In genomic region chr11:1573077-1573846, GRCh38 we compare ENCODE assay signal across 8 cellular contexts. TPM values are rescaled to one million over a fixed set of nuclear protein-coding genes. Genes with fewer than 3 reads are reported as not detected.
DNase-seq lines count a peak whose midpoint lies in the region; ATAC-seq, FAIRE-seq and TF ChIP-seq lines count a peak whose summit lies in the region.

No MANE protein-coding gene starts in this region.

- no peak for TF ChIP-seq CTCF in 22Rv1 (IDR thresholded peaks at IDR 0.05)
- TF ChIP-seq CTCF in KMS-11 (conservative IDR thresholded peaks at IDR 0.05; ENCODE audit: low read depth, low read length): no peak
- no peak for TF ChIP-seq CTCF in HepG2 (CRISPR knock-in tag; IDR thresholded peaks at IDR 0.05)
- TF ChIP-seq CTCF in suprapubic skin (IDR thresholded peaks at IDR 0.05): no peak

- no peaks in the 10 kb centered on the region for H3K79me2 ChIP-seq in KMS-11 (ENCODE audit: insufficient read depth, low read depth)
- no peaks in the 10 kb centered on the region for H3K79me2 ChIP-seq in HepG2 (ENCODE audit: insufficient read depth, low read length)

- peak; percentile 9 to 71 for ATAC-seq in activated naive CD4-positive, alpha-beta T cell treated with anti-CD3 and anti-CD28 coated beads, Interleukin-2, amount 50 U/mL, for 72 hours
- ATAC-seq in HepG2 (peak; percentile 8), HG03521 (IDR thresholded peaks at IDR 0.05; ENCODE audit: unreplicated experiment) (no peak)

- H3K4me1 ChIP-seq in KMS-11 (ENCODE audit: low read depth, poor library complexity, severe bottlenecking): no peaks in the 10 kb centered on the region
- H3K4me1 ChIP-seq in HepG2 (ENCODE audit: insufficient read depth, low read length): peaks cover 37% of the 10 kb centered on the region
- H3K4me1 ChIP-seq in suprapubic skin: peaks cover 46% of the 10 kb centered on the region

- TSS peak; percentile 67 for BruUV-seq in HepG2 (replicated peaks; lab: Mats Ljungman, UMichigan)

- H3K36me3 ChIP-seq in KMS-11 (ENCODE audit: insufficient read depth) (no peaks in the 10 kb centered on the region), HepG2 (replicated peaks in 1 of 2; ENCODE audit: control insufficient read depth in 1 of 2, insufficient read depth in 2 of 2, low read length in 2 of 2) (no peaks in the 10 kb centered on the region), suprapubic skin (no peaks in the 10 kb centered on the region)

- 3% methylated on average over 7 of the region's 35 CpGs for WGBS in HepG2 (ENCODE audit: low lambda C conversion rate)
- 5% methylated on average over 7 of the region's 35 CpGs for WGBS in suprapubic skin

- H2AFZ ChIP-seq in KMS-11 (ENCODE audit: low read depth): no peak overlapping the region
- H2AFZ ChIP-seq in HepG2 (ENCODE audit: low read length): no peak overlapping the region

- H3K4me3 ChIP-seq in KMS-11 (IDR thresholded peaks at IDR 0.05; ENCODE audit: insufficient read depth, low read depth, low read length): no peak overlapping the region
- peak overlapping the region; percentile 65 to 76 (median 72) for H3K4me3 ChIP-seq in HepG2 (replicated peaks in 1 of 3; ENCODE audit: insufficient read depth in 1 of 3, low read depth in 2 of 3, low read length in 3 of 3)
- peak overlapping the region; percentile 57 for H3K4me3 ChIP-seq in suprapubic skin

- FAIRE-seq in HepG2 (lab: Jason Lieb, UNC): no peak

- DNase-seq in activated naive CD4-positive, alpha-beta T cell treated with anti-CD3 and anti-CD28 coated beads, Interleukin-2, amount 50 U/mL, for 72 hours (ENCODE audit: low spot score in 2 of 2): peak in 1 of 2 donors; percentile 76
- DNase-seq in HepG2 (ENCODE audit: low spot score) (no peak), suprapubic skin (ENCODE audit: low spot score in 2 of 2) (no peak), NCI-H187 treated with DMSO at 0.1 percent for 48 hours (lab: John Stamatoyannopoulos, UW) (no peak), cortex of kidney (lab: John Stamatoyannopoulos, UW) (no peak)

- no peaks in the 10 kb centered on the region for H3K9me3 Mint-ChIP-seq in activated naive CD4-positive, alpha-beta T cell treated with anti-CD3 and anti-CD28 coated beads, Interleukin-2, amount 50 U/mL, for 72 hours

- H3K27ac Mint-ChIP-seq in activated naive CD4-positive, alpha-beta T cell treated with anti-CD3 and anti-CD28 coated beads, Interleukin-2, amount 50 U/mL, for 72 hours: no peak overlapping the region

- intact Hi-C loops in HepG2 (cut with micrococcal nuclease; ENCODE audit: unreplicated experiment): no loop called here

- H4K20me1 ChIP-seq in KMS-11 (ENCODE audit: insufficient read depth): no peaks in the 10 kb centered on the region
- peaks cover 24% of the 10 kb centered on the region; the same call in 1 of the 2 replicates for H4K20me1 ChIP-seq in HepG2 (ENCODE audit: insufficient read depth, low read length)

- H3K4me2 ChIP-seq in KMS-11 (peak overlapping the region; percentile 74; the same call in 1 of the 2 replicates), HepG2 (ENCODE audit: low read depth, low read length) (peak overlapping the region; percentile 93)

- H3K9ac ChIP-seq in KMS-11 (no peak overlapping the region), HepG2 (ENCODE audit: insufficient read depth, low read depth, low read length) (peak overlapping the region; percentile 84; the same call in 1 of the 2 replicates)

- H3K27ac ChIP-seq in 22Rv1 (peak overlapping the region; percentile 94), KMS-11 (no peak overlapping the region), HepG2 (ENCODE audit: extremely low read length, insufficient read depth, low read length) (no peak overlapping the region), suprapubic skin (peak overlapping the region; percentile 68)

- POLR2A ChIA-PET in HepG2 (lab: Yijun Ruan, JAX): interaction anchor here (0.7 to 1.6 kb wide), 3 partner anchors 16 to 310 kb away, joined by 3 to 5 read pairs (median 3); no protein-coding TSS in a partner anchor

- TF ChIP-seq EP300 in HepG2 (IDR thresholded peaks at IDR 0.05; ENCODE audit: low read depth in 2 of 2, low read length in 2 of 2) (no peak), HepG2 (CRISPR knock-in tag; IDR thresholded peaks at IDR 0.05; ENCODE audit: borderline replicate concordance) (no peak), suprapubic skin (IDR thresholded peaks at IDR 0.05) (no peak)

- H3K36me3 Mint-ChIP-seq in activated naive CD4-positive, alpha-beta T cell treated with anti-CD3 and anti-CD28 coated beads, Interleukin-2, amount 50 U/mL, for 72 hours: peaks cover 0 to 3% of the 10 kb centered on the region in 2 donors

- CTCF ChIA-PET in HepG2 (lab: Yijun Ruan, JAX; ENCODE audit: low intra/inter-chr PET ratio, low total read pairs): interaction anchor here (0.9 to 2.3 kb wide), 2 partner anchors 27 to 32 kb away, joined by 3 to 17 read pairs; no protein-coding TSS in a partner anchor

- TF ChIP-seq POLR2A in HepG2 (IDR thresholded peaks at IDR 0.05; ENCODE audit: insufficient read depth in 1 of 2, low read depth in 2 of 2, low read length in 2 of 2): no peak
- no peak for TF ChIP-seq POLR2A in suprapubic skin (IDR thresholded peaks at IDR 0.05)

- no peak for TF ChIP-seq RAD21 in HepG2 (CRISPR knock-in tag; IDR thresholded peaks at IDR 0.05)

- in situ Hi-C loops in HepG2 (cut with HindIII; ENCODE audit: extremely low pct_ligation_motif_present, low pct_unique_long_range_greater_than_20kb): no loop called here

- H3K9me3 ChIP-seq in HepG2 (ENCODE audit: low read length) (peaks cover 4% of the 10 kb centered on the region), suprapubic skin (peaks cover 4% of the 10 kb centered on the region)

- H3K27me3 ChIP-seq in KMS-11 (ENCODE audit: insufficient read depth, low read depth) (peaks cover 58% of the 10 kb centered on the region), HepG2 (ENCODE audit: control insufficient read depth in 1 of 2, insufficient read depth in 2 of 2, low read length in 2 of 2) (peaks cover 1 to 17% of the 10 kb centered on the region in 2 experiments; a peak in 3 of 5 replicates), suprapubic skin (peaks cover 46% of the 10 kb centered on the region)

RNA-seq across cellular contexts. Expression of gene DUSP8, which starts 1.2 kb away (rescaled TPM):
- total RNA-seq in activated naive CD4-positive, alpha-beta T cell treated with anti-CD3 and anti-CD28 coated beads, Interleukin-2, amount 50 U/mL, for 72 hours: 1 to 10 TPM; 1.1 TPM
- total RNA-seq in HepG2 (2016; rRNA removed; fragmentation: Illumina TruSeq; extraction: Trizol) (0.95 and 1.8 TPM in 2 replicates), suprapubic skin (1 to 10 TPM; 1.9 to 4.8 (median 3.0) TPM)
- total RNA-seq in HepG2 (2016; cell fraction: cytosol; rRNA removed; fragmentation: Illumina TruSeq; extraction: Trizol; ENCODE audit: low read depth): 0.30 and 0.62 TPM in 2 replicates
- 1.1 and 2.2 TPM in 2 replicates for total RNA-seq in HepG2 (2016; cell fraction: insoluble cytoplasmic fraction; rRNA removed; fragmentation: Illumina TruSeq; extraction: Trizol)
- 1.2 and 1.3 TPM in 2 replicates for total RNA-seq in HepG2 (2016; cell fraction: membrane; rRNA removed; fragmentation: Illumina TruSeq; extraction: Trizol)
- 1.1 and 1.3 TPM in 2 replicates for total RNA-seq in HepG2 (2016; cell fraction: nucleus; rRNA removed; fragmentation: Illumina TruSeq; extraction: Trizol)
- 8.0 and 15.4 TPM in 2 replicates for polyA plus RNA-seq in HepG2 (2011; rRNA removed)
- 7.3 and 9.2 TPM in 2 replicates for polyA plus RNA-seq in HepG2 (2011; cell fraction: cytosol; rRNA removed)
- polyA plus RNA-seq in HepG2 (2011; cell fraction: nucleus; rRNA removed): 11.7 and 12.2 TPM in 2 replicates
- polyA plus RNA-seq in HepG2 (2012): 13.2 and 23.6 TPM in 2 replicates
- polyA plus RNA-seq in HepG2 (2016; cell fraction: cytosol; fragmentation: Illumina TruSeq; extraction: Trizol; ENCODE audit: low read depth): 0.49 and 1.5 TPM in 2 replicates
- 3.4 and 4.9 TPM in 2 replicates for polyA plus RNA-seq in HepG2 (2016; cell fraction: insoluble cytoplasmic fraction; fragmentation: Illumina TruSeq; extraction: Trizol; ENCODE audit: low read depth)
- polyA plus RNA-seq in HepG2 (2016; cell fraction: membrane; fragmentation: Illumina TruSeq; extraction: Trizol; ENCODE audit: low read depth): 2.0 and 2.8 TPM in 2 replicates
- 5.9 and 6.8 TPM in 2 replicates for polyA plus RNA-seq in HepG2 (2016; cell fraction: nucleus; fragmentation: Illumina TruSeq; extraction: Trizol; ENCODE audit: insufficient read depth, low read depth)
- 5.4 and 14.1 TPM in 2 replicates for polyA minus RNA-seq in HepG2 (2011; rRNA and poly(A)+ RNA removed; ENCODE audit: low replicate concordance)
- polyA minus RNA-seq in HepG2 (2011; cell fraction: cytosol; rRNA and poly(A)+ RNA removed): 4.0 and 5.3 TPM in 2 replicates
- polyA minus RNA-seq in HepG2 (2011; cell fraction: nucleus; rRNA and poly(A)+ RNA removed): 0.90 and 3.0 TPM in 2 replicates

RNA-seq across cellular contexts. Expression of gene KRTAP5-1, which starts 11.8 kb away (rescaled TPM):
- total RNA-seq in activated naive CD4-positive, alpha-beta T cell treated with anti-CD3 and anti-CD28 coated beads, Interleukin-2, amount 50 U/mL, for 72 hours: not detected
- total RNA-seq in HepG2 (2016; rRNA removed; fragmentation: Illumina TruSeq; extraction: Trizol) (not detected in 2 replicates), suprapubic skin (1 to 10 TPM in 2 of 4 donors, not detected in 2; 1.0 to 1.2 TPM)
- total RNA-seq in HepG2 (2016; cell fraction: cytosol; rRNA removed; fragmentation: Illumina TruSeq; extraction: Trizol; ENCODE audit: low read depth): not detected in 2 replicates
- not detected in 2 replicates for total RNA-seq in HepG2 (2016; cell fraction: insoluble cytoplasmic fraction; rRNA removed; fragmentation: Illumina TruSeq; extraction: Trizol)
- not detected in 2 replicates for total RNA-seq in HepG2 (2016; cell fraction: membrane; rRNA removed; fragmentation: Illumina TruSeq; extraction: Trizol)
- total RNA-seq in HepG2 (2016; cell fraction: nucleus; rRNA removed; fragmentation: Illumina TruSeq; extraction: Trizol): not detected in 2 replicates
- polyA plus RNA-seq in HepG2 (2011; rRNA removed): not detected in 2 replicates
- polyA plus RNA-seq in HepG2 (2011; cell fraction: cytosol; rRNA removed): not detected in 2 replicates
- not detected in 2 replicates for polyA plus RNA-seq in HepG2 (2011; cell fraction: nucleus; rRNA removed)
- 0.25 and 0.99 TPM in 2 replicates for polyA plus RNA-seq in HepG2 (2012)
- polyA plus RNA-seq in HepG2 (2016; cell fraction: cytosol; fragmentation: Illumina TruSeq; extraction: Trizol; ENCODE audit: low read depth): not detected in 2 replicates
- not detected in 2 replicates for polyA plus RNA-seq in HepG2 (2016; cell fraction: insoluble cytoplasmic fraction; fragmentation: Illumina TruSeq; extraction: Trizol; ENCODE audit: low read depth)
- not detected in 2 replicates for polyA plus RNA-seq in HepG2 (2016; cell fraction: membrane; fragmentation: Illumina TruSeq; extraction: Trizol; ENCODE audit: low read depth)
- not detected in 2 replicates for polyA plus RNA-seq in HepG2 (2016; cell fraction: nucleus; fragmentation: Illumina TruSeq; extraction: Trizol; ENCODE audit: insufficient read depth, low read depth)
- polyA minus RNA-seq in HepG2 (2011; rRNA and poly(A)+ RNA removed; ENCODE audit: low replicate concordance): not detected in 2 replicates
- polyA minus RNA-seq in HepG2 (2011; cell fraction: cytosol; rRNA and poly(A)+ RNA removed): not detected in 2 replicates
- not detected in 2 replicates for polyA minus RNA-seq in HepG2 (2011; cell fraction: nucleus; rRNA and poly(A)+ RNA removed)

RNA-seq across cellular contexts. Expression of gene KRTAP5-2, which starts 24.8 kb away (rescaled TPM):
- total RNA-seq in activated naive CD4-positive, alpha-beta T cell treated with anti-CD3 and anti-CD28 coated beads, Interleukin-2, amount 50 U/mL, for 72 hours: not detected
- total RNA-seq in HepG2 (2016; rRNA removed; fragmentation: Illumina TruSeq; extraction: Trizol) (not detected in 2 replicates), suprapubic skin (10 to 100 TPM in 1 of 4 donors, 1 to 10 TPM in 2, not detected in 1; 1.7 to 12.0 (median 4.6) TPM)
- total RNA-seq in HepG2 (2016; cell fraction: cytosol; rRNA removed; fragmentation: Illumina TruSeq; extraction: Trizol; ENCODE audit: low read depth): not detected in 2 replicates
- not detected in 2 replicates for total RNA-seq in HepG2 (2016; cell fraction: insoluble cytoplasmic fraction; rRNA removed; fragmentation: Illumina TruSeq; extraction: Trizol)
- not detected in 2 replicates for total RNA-seq in HepG2 (2016; cell fraction: membrane; rRNA removed; fragmentation: Illumina TruSeq; extraction: Trizol)
- total RNA-seq in HepG2 (2016; cell fraction: nucleus; rRNA removed; fragmentation: Illumina TruSeq; extraction: Trizol): not detected in 2 replicates
- polyA plus RNA-seq in HepG2 (2011; rRNA removed): not detected in 2 replicates
- not detected in 2 replicates for polyA plus RNA-seq in HepG2 (2011; cell fraction: cytosol; rRNA removed)
- not detected in 2 replicates for polyA plus RNA-seq in HepG2 (2011; cell fraction: nucleus; rRNA removed)
- 0.29 and 0.55 TPM in 2 replicates for polyA plus RNA-seq in HepG2 (2012)
- not detected in 2 replicates for polyA plus RNA-seq in HepG2 (2016; cell fraction: cytosol; fragmentation: Illumina TruSeq; extraction: Trizol; ENCODE audit: low read depth)
- not detected in 2 replicates for polyA plus RNA-seq in HepG2 (2016; cell fraction: insoluble cytoplasmic fraction; fragmentation: Illumina TruSeq; extraction: Trizol; ENCODE audit: low read depth)
- not detected in 2 replicates for polyA plus RNA-seq in HepG2 (2016; cell fraction: membrane; fragmentation: Illumina TruSeq; extraction: Trizol; ENCODE audit: low read depth)
- not detected in 2 replicates for polyA plus RNA-seq in HepG2 (2016; cell fraction: nucleus; fragmentation: Illumina TruSeq; extraction: Trizol; ENCODE audit: insufficient read depth, low read depth)
- polyA minus RNA-seq in HepG2 (2011; rRNA and poly(A)+ RNA removed; ENCODE audit: low replicate concordance): 0.21 TPM in 1 of 2 replicates, not detected in the other
- not detected in 2 replicates for polyA minus RNA-seq in HepG2 (2011; cell fraction: cytosol; rRNA and poly(A)+ RNA removed)
- not detected in 2 replicates for polyA minus RNA-seq in HepG2 (2011; cell fraction: nucleus; rRNA and poly(A)+ RNA removed)

RNA-seq across cellular contexts. Expression of gene KRTAP5-3, which starts 35.0 kb away (rescaled TPM):
- not detected for total RNA-seq in activated naive CD4-positive, alpha-beta T cell treated with anti-CD3 and anti-CD28 coated beads, Interleukin-2, amount 50 U/mL, for 72 hours
- total RNA-seq in HepG2 (2016; rRNA removed; fragmentation: Illumina TruSeq; extraction: Trizol) (not detected in 2 replicates), suprapubic skin (10 to 100 TPM in 1 of 4 donors, 1 to 10 TPM in 2, not detected in 1; 3.7 to 14.9 (median 4.4) TPM)
- total RNA-seq in HepG2 (2016; cell fraction: cytosol; rRNA removed; fragmentation: Illumina TruSeq; extraction: Trizol; ENCODE audit: low read depth): not detected in 2 replicates
- not detected in 2 replicates for total RNA-seq in HepG2 (2016; cell fraction: insoluble cytoplasmic fraction; rRNA removed; fragmentation: Illumina TruSeq; extraction: Trizol)
- not detected in 2 replicates for total RNA-seq in HepG2 (2016; cell fraction: membrane; rRNA removed; fragmentation: Illumina TruSeq; extraction: Trizol)
- not detected in 2 replicates for total RNA-seq in HepG2 (2016; cell fraction: nucleus; rRNA removed; fragmentation: Illumina TruSeq; extraction: Trizol)
- not detected in 2 replicates for polyA plus RNA-seq in HepG2 (2011; rRNA removed)
- not detected in 2 replicates for polyA plus RNA-seq in HepG2 (2011; cell fraction: cytosol; rRNA removed)
- not detected in 2 replicates for polyA plus RNA-seq in HepG2 (2011; cell fraction: nucleus; rRNA removed)
- not detected in 2 replicates for polyA plus RNA-seq in HepG2 (2012)
- polyA plus RNA-seq in HepG2 (2016; cell fraction: cytosol; fragmentation: Illumina TruSeq; extraction: Trizol; ENCODE audit: low read depth): not detected in 2 replicates
- polyA plus RNA-seq in HepG2 (2016; cell fraction: insoluble cytoplasmic fraction; fragmentation: Illumina TruSeq; extraction: Trizol; ENCODE audit: low read depth): not detected in 2 replicates
- polyA plus RNA-seq in HepG2 (2016; cell fraction: membrane; fragmentation: Illumina TruSeq; extraction: Trizol; ENCODE audit: low read depth): not detected in 2 replicates
- not detected in 2 replicates for polyA plus RNA-seq in HepG2 (2016; cell fraction: nucleus; fragmentation: Illumina TruSeq; extraction: Trizol; ENCODE audit: insufficient read depth, low read depth)
- polyA minus RNA-seq in HepG2 (2011; rRNA and poly(A)+ RNA removed; ENCODE audit: low replicate concordance): not detected in 2 replicates
- not detected in 2 replicates for polyA minus RNA-seq in HepG2 (2011; cell fraction: cytosol; rRNA and poly(A)+ RNA removed)
- polyA minus RNA-seq in HepG2 (2011; cell fraction: nucleus; rRNA and poly(A)+ RNA removed): not detected in 2 replicates

RNA-seq across cellular contexts. Expression of gene KRTAP5-4, which starts 48.7 kb away (rescaled TPM):
- total RNA-seq in activated naive CD4-positive, alpha-beta T cell treated with anti-CD3 and anti-CD28 coated beads, Interleukin-2, amount 50 U/mL, for 72 hours: not detected
- total RNA-seq in HepG2 (2016; rRNA removed; fragmentation: Illumina TruSeq; extraction: Trizol) (not detected in 2 replicates), suprapubic skin (1 to 10 TPM in 2 of 4 donors, under 1 TPM in 1, not detected in 1; 0.55 to 3.6 (median 3.5) TPM)
- not detected in 2 replicates for total RNA-seq in HepG2 (2016; cell fraction: cytosol; rRNA removed; fragmentation: Illumina TruSeq; extraction: Trizol; ENCODE audit: low read depth)
- not detected in 2 replicates for total RNA-seq in HepG2 (2016; cell fraction: insoluble cytoplasmic fraction; rRNA removed; fragmentation: Illumina TruSeq; extraction: Trizol)
- not detected in 2 replicates for total RNA-seq in HepG2 (2016; cell fraction: membrane; rRNA removed; fragmentation: Illumina TruSeq; extraction: Trizol)
- total RNA-seq in HepG2 (2016; cell fraction: nucleus; rRNA removed; fragmentation: Illumina TruSeq; extraction: Trizol): not detected in 2 replicates
- polyA plus RNA-seq in HepG2 (2011; rRNA removed): not detected in 2 replicates
- polyA plus RNA-seq in HepG2 (2011; cell fraction: cytosol; rRNA removed): not detected in 2 replicates
- 0.16 TPM in 1 of 2 replicates, not detected in the other for polyA plus RNA-seq in HepG2 (2011; cell fraction: nucleus; rRNA removed)
- polyA plus RNA-seq in HepG2 (2012): not detected in 2 replicates
- not detected in 2 replicates for polyA plus RNA-seq in HepG2 (2016; cell fraction: cytosol; fragmentation: Illumina TruSeq; extraction: Trizol; ENCODE audit: low read depth)
- polyA plus RNA-seq in HepG2 (2016; cell fraction: insoluble cytoplasmic fraction; fragmentation: Illumina TruSeq; extraction: Trizol; ENCODE audit: low read depth): not detected in 2 replicates
- polyA plus RNA-seq in HepG2 (2016; cell fraction: membrane; fragmentation: Illumina TruSeq; extraction: Trizol; ENCODE audit: low read depth): not detected in 2 replicates
- not detected in 2 replicates for polyA plus RNA-seq in HepG2 (2016; cell fraction: nucleus; fragmentation: Illumina TruSeq; extraction: Trizol; ENCODE audit: insufficient read depth, low read depth)
- not detected in 2 replicates for polyA minus RNA-seq in HepG2 (2011; rRNA and poly(A)+ RNA removed; ENCODE audit: low replicate concordance)
- not detected in 2 replicates for polyA minus RNA-seq in HepG2 (2011; cell fraction: cytosol; rRNA and poly(A)+ RNA removed)
- polyA minus RNA-seq in HepG2 (2011; cell fraction: nucleus; rRNA and poly(A)+ RNA removed): not detected in 2 replicates

Comparison
In these comparisons a context has a peak if more than half of its experiments do, and no peak if none do; other contexts are left out.
1. H3K27ac ChIP-seq: peak in 22Rv1 (single experiment) and suprapubic skin (single experiment); none in KMS-11 (single experiment) and HepG2 (single experiment).